In the genomic region with DNA sequence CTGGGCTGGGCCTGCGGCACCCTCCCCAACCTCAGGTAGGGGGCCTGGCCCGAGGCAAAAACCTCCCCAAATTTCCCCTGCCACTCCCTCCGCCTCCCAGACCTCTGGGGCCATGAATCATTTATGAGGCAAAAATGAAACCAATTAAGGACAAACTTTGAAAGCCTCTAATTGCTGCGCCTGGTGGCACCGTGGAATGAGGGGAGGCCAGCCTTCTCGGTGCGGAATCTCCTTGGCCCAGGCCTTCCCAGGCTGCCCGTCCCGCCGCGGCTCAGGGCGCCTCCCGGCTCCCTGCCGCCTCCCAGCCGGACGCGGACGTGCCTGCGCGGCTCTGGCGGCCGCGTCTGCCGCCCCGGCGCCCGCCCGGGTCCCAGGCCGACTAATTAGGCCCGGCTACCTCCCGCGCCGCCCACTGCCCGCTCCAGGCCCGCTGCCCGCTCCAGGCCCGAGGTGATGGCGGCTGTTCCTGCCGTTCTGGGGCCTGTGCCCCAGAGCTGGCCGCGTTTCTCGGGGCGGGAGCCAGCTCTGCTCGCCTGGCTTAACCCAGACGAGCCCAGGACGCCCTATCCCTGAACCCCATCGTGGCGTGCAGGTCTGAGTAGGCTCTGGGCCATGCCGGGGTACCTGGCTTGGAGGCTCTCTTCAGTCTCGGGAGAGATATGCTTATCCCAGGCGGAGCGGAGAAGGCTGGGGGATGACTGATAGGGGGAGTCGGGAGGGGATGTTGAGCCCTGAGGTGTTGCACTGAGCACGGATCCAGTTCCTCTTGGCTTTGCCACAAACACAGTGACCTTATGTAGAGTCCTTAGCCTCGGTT, we compare ENCODE assay signal across 8 cellular contexts. TPM values are rescaled to one million over a fixed set of nuclear protein-coding genes. Genes with fewer than 3 reads are reported as not detected.
A peak's percentile ranks its signal among the peaks of the same experiment; 100 is the strongest.
DNase-seq lines count a peak whose midpoint lies in the region; ATAC-seq and TF ChIP-seq lines count a peak whose summit lies in the region.

No MANE protein-coding gene starts in this region.

- H3K27me3 ChIP-seq in PC-9 (ENCODE audit: insufficient read depth, low read depth): no peaks in the 10 kb centered on the region

- CTCF ChIA-PET in PC-9 (lab: Charles Lee): no interaction called here

- H3K4me3 ChIP-seq in PC-9: peak overlapping the region; percentile 14; the same call in 1 of the 2 replicates
- H3K4me3 ChIP-seq in astrocyte of the cerebellum (ENCODE audit: low read depth, low read length): peak overlapping the region; percentile 25

- H3K4me2 ChIP-seq in PC-9: peak overlapping the region; percentile 52

- no peaks in the 10 kb centered on the region for H3K36me3 ChIP-seq in PC-9 (ENCODE audit: low read depth)

- H3K9me2 ChIP-seq in PC-9 (ENCODE audit: insufficient read depth): no peaks in the 10 kb centered on the region

- intact Hi-C loops in PC-9 (cut with micrococcal nuclease; ENCODE audit: unreplicated experiment): no loop called here

- in situ Hi-C loops in astrocyte of the cerebellum (cut with HindIII; ENCODE audit: low sequenced_read_pairs): no loop called here

- H3K27ac ChIP-seq in PC-9: no peak overlapping the region

- no peak overlapping the region for H2AFZ ChIP-seq in PC-9

- no peak for ATAC-seq in GM18505 (IDR thresholded peaks at IDR 0.05; ENCODE audit: unreplicated experiment)
- no peak for ATAC-seq in HG03196 (IDR thresholded peaks at IDR 0.05; ENCODE audit: unreplicated experiment)
- ATAC-seq in HG02623 (IDR thresholded peaks at IDR 0.05; ENCODE audit: unreplicated experiment): no peak

- no peak for TF ChIP-seq CTCF in PC-9 (conservative IDR thresholded peaks at IDR 0.05)
- TF ChIP-seq CTCF in astrocyte of the cerebellum (IDR thresholded peaks at IDR 0.05; ENCODE audit: low read depth, low read length, missing control alignments): no peak

- H4K20me1 ChIP-seq in PC-9 (ENCODE audit: insufficient read depth): peaks cover 54% of the 10 kb centered on the region

- peaks cover 93% of the 10 kb centered on the region for H3K79me2 ChIP-seq in PC-9 (ENCODE audit: low read depth)

- POLR2A ChIA-PET in PC-9 (lab: Charles Lee; ENCODE audit: unreplicated experiment): interaction anchor here (0.6 kb wide), 2 partner anchors 12 to 15 kb away, joined by 4 to 21 read pairs; no protein-coding TSS in a partner anchor

- H3K9me3 ChIP-seq in PC-9 (ENCODE audit: insufficient read depth, low read depth): no peaks in the 10 kb centered on the region

- peak; percentile 58 for TF ChIP-seq POLR2A in GM18505 (IDR thresholded peaks at IDR 0.05; ENCODE audit: borderline replicate concordance, extremely low read depth, insufficient read depth, insufficient read length)

- peak in 1 of 2 experiments; percentile 41 for DNase-seq in PC-9
- DNase-seq in astrocyte of the cerebellum (ENCODE audit: low read depth): no peak
- peak; percentile 86 for DNase-seq in islet precursor cell
- DNase-seq in stimulated activated CD4-positive, alpha-beta T cell treated with anti-CD3 and anti-CD28 coated beads, Interleukin-1b, Interleukin-23, amount 100 ng/mL, for 48 hours: peak; percentile 29
- no peak for DNase-seq in germinal center (ENCODE audit: low spot score)

- BruUV-seq in PC-9 (replicated peaks; lab: Mats Ljungman, UMichigan): no TSS peak

- H3F3A ChIP-seq in PC-9 (ENCODE audit: insufficient read depth, low read depth): no peaks in the 10 kb centered on the region

- H3K4me1 ChIP-seq in PC-9 (replicated peaks; ENCODE audit: insufficient read depth): peaks cover 14% of the 10 kb centered on the region

RNA-seq across cellular contexts. Expression of a gene that starts 20.1 kb away (rescaled TPM):
- 59.9 and 68.2 TPM in 2 replicates for total RNA-seq in PC-9 (2021)

Comparison
In these comparisons a context has a peak if more than half of its experiments do, and no peak if none do; other contexts are left out.
1. DNase-seq: peak in islet precursor cell (single experiment) and stimulated activated CD4-positive, alpha-beta T cell treated with anti-CD3 and anti-CD28 coated beads, Interleukin-1b, Interleukin-23, amount 100 ng/mL, for 48 hours (single experiment); none in astrocyte of the cerebellum (single experiment) and germinal center (single experiment).